Comparison of ENCODE assay signal across 1 cellular context in the genomic region with DNA sequence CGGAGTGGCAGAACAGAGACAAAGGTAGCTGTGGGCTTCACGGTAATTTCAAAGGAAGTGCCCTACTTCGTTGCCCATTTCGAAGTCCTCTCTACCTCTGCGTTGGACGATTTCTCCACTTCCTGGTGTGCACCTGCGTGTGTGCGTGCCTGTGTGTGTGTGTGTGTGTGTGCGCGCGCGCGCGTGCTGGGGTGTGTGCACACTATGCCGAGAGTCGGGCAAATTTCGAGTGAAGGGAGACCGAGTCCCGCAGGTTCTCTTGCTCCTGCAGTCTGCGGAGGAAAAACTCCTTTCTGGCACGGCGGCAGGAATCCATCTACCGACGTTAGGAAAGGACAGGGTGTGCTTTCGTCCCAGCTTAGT. TPM values are rescaled to one million over a fixed set of nuclear protein-coding genes. Genes with fewer than 3 reads are reported as not detected.
"Had no signal": no experiment of that assay in that cellular context is flagged by ENCODE, and none has a peak within 500 bp of the region (broad histone marks: within the 10 kb centered on the region; RNA-seq: fewer than 3 reads in every experiment).

No MANE protein-coding gene starts in this region.

RNA-seq across cellular contexts. Expression of a gene that starts 32.6 kb away (rescaled TPM):
- total RNA-seq: HT-29 had no signal
